In the genomic region with DNA sequence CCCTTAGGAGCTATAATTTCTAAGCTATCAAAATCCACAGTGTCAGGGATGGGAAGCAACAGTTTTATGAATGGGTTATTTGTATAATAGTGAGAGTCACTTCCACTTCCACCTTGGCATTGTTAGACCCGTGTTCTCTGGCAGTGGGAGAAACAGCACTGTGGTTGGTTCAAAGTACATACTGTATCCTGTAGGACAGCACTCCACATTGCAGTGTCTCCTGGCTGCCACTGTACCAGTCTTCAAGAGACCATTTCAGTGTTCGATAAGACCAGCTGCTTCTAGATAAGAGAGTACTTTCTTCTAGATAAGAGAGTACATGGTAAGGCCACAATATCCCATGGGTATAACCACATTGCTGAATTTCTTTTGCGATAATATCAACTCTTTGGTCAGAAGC, we compare ENCODE assay signal across 31 cellular contexts. TPM values are rescaled to one million over a fixed set of nuclear protein-coding genes. Genes with fewer than 3 reads are reported as not detected.
"Had no signal": no experiment of that assay in that cellular context is flagged by ENCODE, and none has a peak within 500 bp of the region (broad histone marks: within the 10 kb centered on the region; RNA-seq: fewer than 3 reads in every experiment).

No MANE protein-coding gene starts in this region.

- H3K36me3 ChIP-seq: ascending aorta, MG63 had no signal

- H3K4me1 ChIP-seq: ascending aorta had no signal

- H3K9me3 ChIP-seq: ascending aorta, body of pancreas, MG63 had no signal

- DNase-seq: activated B cell treated with CpG ODN at 0.5 μM for 24 hours; activated CD4-positive, alpha-beta T cell treated with anti-CD3 and anti-CD28 coated beads for 1 hour; activated CD4-positive, alpha-beta T cell treated with anti-CD3 and anti-CD28 coated beads, Interleukin-2, amount 10 ng/mL, durations not matched to agents 24 days and 14 days; activated CD4-positive, alpha-beta T cell treated with anti-CD3 and anti-CD28 coated beads, Interleukin-2, amount 50 U/mL, for 48 hours; activated CD8-positive, alpha-beta memory T cell treated with anti-CD3 and anti-CD28 coated beads for 24 hours; activated effector memory CD4-positive, alpha-beta T cell treated with anti-CD3 and anti-CD28 coated beads, Interleukin-2, amount 50 U/mL, for 16 hours; activated naive CD4-positive, alpha-beta T cell treated with Interleukin-2 at 50 U/mL for 16 hours; activated naive CD8-positive, alpha-beta T cell treated with anti-CD3 and anti-CD28 coated beads, Interleukin-2, amount 50 U/mL, for 24 hours; activated T-cell treated with anti-CD3 and anti-CD28 coated beads, Interleukin-2, amount 50 U/mL, for 4 hours; amniotic stem cell; body of pancreas; MG63; MV-4-11; NCI-H1092 treated with DMSO at 0.1 percent for 48 hours; NCI-H1417 treated with DMSO at 0.1 percent for 48 hours; NCI-H1694; NCI-H2029; NCI-H2107; NCI-H2171 treated with DMSO at 0.1 percent for 48 hours; NCI-H345; NCI-H510A; NCI-H69; NK-92 treated with Interleukin-12 subunit alpha and Interleukin-12 subunit beta, amount 100 ng/mL, for 24 hours; SIG-M5; T-cell; T-helper 2 cell; T1000 had no signal

- FAIRE-seq: bronchial epithelial cell, RCC 7860 had no signal

- H3K27me3 ChIP-seq: ascending aorta, body of pancreas, MG63 had no signal

- ATAC-seq: activated naive CD4-positive, alpha-beta T cell treated with anti-CD3 and anti-CD28 coated beads, Interleukin-2, amount 50 U/mL, for 72 hours; activated naive CD8-positive, alpha-beta T cell treated with anti-CD3 and anti-CD28 coated beads, Interleukin-2, amount 50 U/mL, for 24 hours; activated T-cell treated with anti-CD3 and anti-CD28 coated beads, Interleukin-2, amount 50 U/mL, for 4 hours; body of pancreas; T-cell had no signal

- H3K27ac ChIP-seq: ascending aorta, body of pancreas had no signal

- H3K4me3 ChIP-seq: ascending aorta, body of pancreas, MG63 had no signal

RNA-seq across cellular contexts. Expression of a gene that starts 35.0 kb away (rescaled TPM):
- total RNA-seq: activated B cell treated with CpG ODN at 0.5 μM for 24 hours; activated CD4-positive, alpha-beta T cell treated with anti-CD3 and anti-CD28 coated beads, Interleukin-2, amount 10 ng/mL, durations not matched to agents 24 days and 14 days; activated naive CD4-positive, alpha-beta T cell treated with anti-CD3 and anti-CD28 coated beads, Interleukin-2, amount 50 U/mL, for 72 hours; activated T-cell treated with anti-CD3 and anti-CD28 coated beads, Interleukin-2, amount 50 U/mL, for 4 hours; ascending aorta; body of pancreas; bronchial epithelial cell; T-cell had no signal

RNA-seq across cellular contexts. Expression of a gene that starts 54.7 kb away (rescaled TPM):
- total RNA-seq: activated B cell treated with CpG ODN at 0.5 μM for 24 hours; activated CD4-positive, alpha-beta T cell treated with anti-CD3 and anti-CD28 coated beads, Interleukin-2, amount 10 ng/mL, durations not matched to agents 24 days and 14 days; activated naive CD4-positive, alpha-beta T cell treated with anti-CD3 and anti-CD28 coated beads, Interleukin-2, amount 50 U/mL, for 72 hours; activated T-cell treated with anti-CD3 and anti-CD28 coated beads, Interleukin-2, amount 50 U/mL, for 4 hours; ascending aorta; body of pancreas; bronchial epithelial cell; T-cell had no signal
